In genomic region chr6:41591859-41592502, GRCh38 we compare ENCODE assay signal across 1 cellular context.
TF ChIP-seq lines count a peak whose summit lies in the region.

No MANE protein-coding gene starts in this region.

TF ChIP-seq in K562, 482 proteins besides CTCF, POLR2A, EP300 and RAD21 (continued from another document):
- no peak for TF ChIP-seq HDAC2 (IDR thresholded peaks at IDR 0.05)
- TF ChIP-seq, protein P1, sequence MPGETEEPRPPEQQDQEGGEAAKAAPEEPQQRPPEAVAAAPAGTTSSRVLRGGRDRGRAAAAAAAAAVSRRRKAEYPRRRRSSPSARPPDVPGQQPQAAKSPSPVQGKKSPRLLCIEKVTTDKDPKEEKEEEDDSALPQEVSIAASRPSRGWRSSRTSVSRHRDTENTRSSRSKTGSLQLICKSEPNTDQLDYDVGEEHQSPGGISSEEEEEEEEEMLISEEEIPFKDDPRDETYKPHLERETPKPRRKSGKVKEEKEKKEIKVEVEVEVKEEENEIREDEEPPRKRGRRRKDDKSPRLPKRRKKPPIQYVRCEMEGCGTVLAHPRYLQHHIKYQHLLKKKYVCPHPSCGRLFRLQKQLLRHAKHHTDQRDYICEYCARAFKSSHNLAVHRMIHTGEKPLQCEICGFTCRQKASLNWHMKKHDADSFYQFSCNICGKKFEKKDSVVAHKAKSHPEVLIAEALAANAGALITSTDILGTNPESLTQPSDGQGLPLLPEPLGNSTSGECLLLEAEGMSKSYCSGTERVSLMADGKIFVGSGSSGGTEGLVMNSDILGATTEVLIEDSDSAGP (CRISPR knock-in tag; IDR thresholded peaks at IDR 0.05), result 0 out of 2 replicates have a peak, but pooled peaks have one; percentile 43
